8 cellular contexts compared by ENCODE assay signal in genomic region chr7:75639071-75639892, GRCh38.
DNase-seq lines count a peak whose midpoint lies in the region; ATAC-seq, FAIRE-seq and TF ChIP-seq lines count a peak whose summit lies in the region.

No MANE protein-coding gene starts in this region.

- H3K36me3 ChIP-seq in RWPE2 (ENCODE audit: low read depth) (no peaks in the 10 kb centered on the region), prostate gland (no peaks in the 10 kb centered on the region)

- peak; percentile 39 for ATAC-seq in RWPE2 (ENCODE audit: low read depth)
- ATAC-seq in GM21515 (IDR thresholded peaks at IDR 0.05; ENCODE audit: unreplicated experiment), result no peak
- no peak for ATAC-seq in HG03159 (IDR thresholded peaks at IDR 0.05; ENCODE audit: unreplicated experiment)

- FAIRE-seq in H54 (lab: Jason Lieb, UNC), result no peak

- H3K27me3 ChIP-seq in RWPE2 (ENCODE audit: insufficient read depth, poor library complexity, severe bottlenecking), result no peaks in the 10 kb centered on the region
- no peaks in the 10 kb centered on the region for H3K27me3 ChIP-seq in prostate gland (replicated peaks; ENCODE audit: insufficient read depth)

- H3K9me3 ChIP-seq in RWPE2 (ENCODE audit: severe bottlenecking) (no peaks in the 10 kb centered on the region), prostate gland (no peaks in the 10 kb centered on the region)

- TF ChIP-seq CTCF in RWPE2 (IDR thresholded peaks at IDR 0.05; ENCODE audit: poor library complexity, severe bottlenecking) (no peak), prostate gland (IDR thresholded peaks at IDR 0.05) (no peak)

- H3K4me1 ChIP-seq in RWPE2 (ENCODE audit: insufficient read depth, poor library complexity, severe bottlenecking) (no peaks in the 10 kb centered on the region), prostate gland (replicated peaks) (no peaks in the 10 kb centered on the region)

- WGBS in prostate gland, result under 1% methylated on average over 50 of the region's 77 CpGs

- TF ChIP-seq POLR2A in H54 (IDR thresholded peaks at IDR 0.05; ENCODE audit: low read depth, low read length), result 0 out of 2 replicates have a peak, but pooled peaks have one; percentile 14
- no peak for TF ChIP-seq POLR2A in prostate gland (IDR thresholded peaks at IDR 0.05)

- peak overlapping the region; percentile 79 for H3K4me3 ChIP-seq in RWPE2 (ENCODE audit: severe bottlenecking)
- H3K4me3 ChIP-seq in prostate gland, result peak overlapping the region; percentile 68 to 71

- H3K27ac ChIP-seq in RWPE2 (ENCODE audit: poor library complexity, severe bottlenecking) (peak overlapping the region; percentile 5), prostate gland (peak overlapping the region; percentile 66 to 72)

- DNase-seq in AG08396 (ENCODE audit: low spot score) (peak; percentile 75), H54 (ENCODE audit: insufficient read length, low spot score) (peak; percentile 70), RWPE2 (ENCODE audit: low spot score) (no peak), amygdala (lab: John Stamatoyannopoulos, UW) (peak in 43 of 56 donors; percentile 24 to 84 (median 61)), hypothalamus (lab: John Stamatoyannopoulos, UW) (peak in 42 of 51 donors; percentile 10 to 81 (median 68)), prostate gland (ENCODE audit: low spot score) (no peak)

- intact Hi-C loops in prostate gland (cut with DNase I), result no loop called here

Comparison
In these comparisons a context has a peak if more than half of its experiments do, and no peak if none do; other contexts are left out.
1. DNase-seq: peak in AG08396 (single experiment), H54 (single experiment), amygdala (43 of 56) and hypothalamus (42 of 51); none in RWPE2 (single experiment) and prostate gland (single experiment).